23 cellular contexts compared by ENCODE assay signal in the genomic region with DNA sequence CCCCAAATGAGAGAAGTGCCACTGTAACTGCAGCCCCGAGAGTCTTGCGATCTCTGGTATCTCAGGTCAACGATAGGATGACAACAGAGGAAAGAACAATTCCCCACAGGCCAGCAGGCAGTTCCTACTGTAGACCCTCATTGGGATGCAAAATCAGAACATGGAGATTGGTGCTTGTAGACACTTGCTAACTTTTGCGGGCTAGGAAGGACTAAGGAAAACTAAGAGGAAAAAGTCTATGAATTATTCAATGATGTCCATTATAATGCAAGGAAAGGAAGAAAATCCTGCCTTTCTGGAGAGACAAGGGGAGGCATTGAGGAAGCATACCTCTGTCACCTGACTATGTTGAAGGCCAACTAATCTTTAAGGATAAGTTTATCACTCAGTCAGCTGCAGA.
"Had no signal": no experiment of that assay in that cellular context is flagged by ENCODE, and none has a peak within 500 bp of the region (broad histone marks: within the 10 kb centered on the region; RNA-seq: fewer than 3 reads in every experiment).

No MANE protein-coding gene starts in this region.

- DNase-seq: hippocampal formation; islet precursor cell; left ventricle myocardium inferior; naive thymus-derived CD8-positive, alpha-beta T cell; ovary; right lobe of liver; stimulated activated CD4-positive, alpha-beta T cell treated with anti-CD3 and anti-CD28 coated beads, Interleukin-1b, Interleukin-23, amount 100 ng/mL, for 48 hours; stimulated activated CD4-positive, alpha-beta T cell treated with anti-CD3 and anti-CD28 coated beads, Interleukin-2, amount 100 ng/mL, for 48 hours; stimulated activated CD4-positive, alpha-beta T cell treated with anti-CD3 and anti-CD28 coated beads, Interleukin-4, amount 100 ng/mL, for 4 hours; stimulated activated CD8-positive, alpha-beta memory T cell treated with anti-CD3 and anti-CD28 coated beads, Interleukin-4, amount 100 ng/mL, for 48 hours; stimulated activated naive CD4-positive, alpha-beta T cell treated with Interleukin-2 at 50 U/mL for 16 hours; stimulated activated naive CD8-positive, alpha-beta T cell treated with anti-CD3 and anti-CD28 coated beads, Interleukin-15, amount 100 ng/mL, for 72 hours; substantia nigra; uterus had no signal

- H3K27ac Mint-ChIP-seq: memory B cell; naive thymus-derived CD8-positive, alpha-beta T cell; nephron; stimulated activated memory B cell treated with anti-CD40 and anti-IgM and Interleukin-4, amounts not matched to agents 10 μg/mL and 1 μg/mL and 100 μg/mL, for 72 hours; stimulated activated naive CD8-positive, alpha-beta T cell treated with anti-CD3 and anti-CD28 coated beads, Interleukin-15, amount 100 ng/mL, for 72 hours; type B pancreatic cell had no signal

- H3K4me3 Mint-ChIP-seq: memory B cell; naive thymus-derived CD8-positive, alpha-beta T cell; nephron; neural crest cell; stimulated activated memory B cell treated with anti-CD40 and anti-IgM and Interleukin-4, amounts not matched to agents 10 μg/mL and 1 μg/mL and 100 μg/mL, for 72 hours; stimulated activated naive CD8-positive, alpha-beta T cell treated with anti-CD3 and anti-CD28 coated beads, Interleukin-15, amount 100 ng/mL, for 72 hours; type B pancreatic cell had no signal

- H3K36me3 Mint-ChIP-seq: memory B cell; naive thymus-derived CD8-positive, alpha-beta T cell; stimulated activated memory B cell treated with anti-CD40 and anti-IgM and Interleukin-4, amounts not matched to agents 10 μg/mL and 1 μg/mL and 100 μg/mL, for 72 hours; type B pancreatic cell had no signal

- H3K4me3 ChIP-seq: left ventricle myocardium inferior, ovary, right atrium auricular region, right lobe of liver, smooth muscle cell, tibial nerve, uterus had no signal

- H3K4me1 Mint-ChIP-seq: memory B cell; naive thymus-derived CD8-positive, alpha-beta T cell; stimulated activated memory B cell treated with anti-CD40 and anti-IgM and Interleukin-4, amounts not matched to agents 10 μg/mL and 1 μg/mL and 100 μg/mL, for 72 hours; stimulated activated naive CD8-positive, alpha-beta T cell treated with anti-CD3 and anti-CD28 coated beads, Interleukin-15, amount 100 ng/mL, for 72 hours had no signal

- ATAC-seq: naive thymus-derived CD8-positive, alpha-beta T cell; right lobe of liver; stimulated activated memory B cell treated with anti-CD40 and anti-IgM and Interleukin-4, amounts not matched to agents 10 μg/mL and 1 μg/mL and 100 μg/mL, for 72 hours; stimulated activated naive CD8-positive, alpha-beta T cell treated with anti-CD3 and anti-CD28 coated beads, Interleukin-15, amount 100 ng/mL, for 72 hours had no signal

- H3K4me2 ChIP-seq: smooth muscle cell had no signal

- H3K27me3 Mint-ChIP-seq: progenitor cell of endocrine pancreas; stimulated activated naive CD8-positive, alpha-beta T cell treated with anti-CD3 and anti-CD28 coated beads, Interleukin-15, amount 100 ng/mL, for 72 hours; type B pancreatic cell had no signal

- H3K27ac ChIP-seq: left ventricle myocardium inferior, ovary, right atrium auricular region, right lobe of liver, tibial nerve, uterus had no signal

- H3K36me3 ChIP-seq: left ventricle myocardium inferior, ovary, right atrium auricular region, right lobe of liver, tibial nerve, uterus had no signal

- H3K4me1 ChIP-seq: left ventricle myocardium inferior, right atrium auricular region, right lobe of liver, tibial nerve, uterus had no signal

- H3K27me3 ChIP-seq: ovary, right atrium auricular region, right lobe of liver, tibial nerve, uterus had no signal

- H3K9me3 ChIP-seq: left ventricle myocardium inferior, ovary, right atrium auricular region, right lobe of liver, tibial nerve, uterus had no signal
